Comparison of ENCODE assay signal across 8 cellular contexts in genomic region chr13:74290324-74290773, GRCh38.
A peak's percentile ranks its signal among the peaks of the same experiment; 100 is the strongest.
DNase-seq lines count a peak whose midpoint lies in the region; ATAC-seq and TF ChIP-seq lines count a peak whose summit lies in the region.

No MANE protein-coding gene starts in this region.

- TF ChIP-seq CTCF in CD14-positive monocyte (IDR thresholded peaks at IDR 0.05): no peak
- no peak for TF ChIP-seq CTCF in heart right ventricle (IDR thresholded peaks at IDR 0.05)

- H3K27ac ChIP-seq in heart right ventricle: peak overlapping the region in 7 of 10 donors; percentile 27 to 60 (median 46)

- H3K9me3 Mint-ChIP-seq in CD14-positive monocyte: peaks cover 0 to 2% (median 0%) of the 10 kb centered on the region in 7 donors
- no peaks in the 10 kb centered on the region for H3K9me3 Mint-ChIP-seq in activated naive CD8-positive, alpha-beta T cell treated with anti-CD3 and anti-CD28 coated beads for 36 hours

- no peak overlapping the region for H3K27ac Mint-ChIP-seq in CD14-positive monocyte
- H3K27ac Mint-ChIP-seq in activated naive CD8-positive, alpha-beta T cell treated with anti-CD3 and anti-CD28 coated beads for 36 hours: peak overlapping the region; percentile 72

- 20 to 30% methylated on average over 6 of the region's 6 CpGs for WGBS in heart right ventricle, 2 donors

- intact Hi-C loops in CD14-positive monocyte (cut with micrococcal nuclease) (no loop called here), heart right ventricle (cut with DNase I) (loop anchor here in 1 of 10 donors (5.0 to 10.0 kb wide), 2 partner anchors 538 to 934 kb away; no protein-coding TSS in a partner anchor)

- H3K36me3 Mint-ChIP-seq in CD14-positive monocyte: no peaks in the 10 kb centered on the region
- no peaks in the 10 kb centered on the region for H3K36me3 Mint-ChIP-seq in activated naive CD8-positive, alpha-beta T cell treated with anti-CD3 and anti-CD28 coated beads for 36 hours

- H3K9me3 ChIP-seq in heart right ventricle: no peaks in the 10 kb centered on the region

- H3K4me3 Mint-ChIP-seq in CD14-positive monocyte: peak overlapping the region in 1 of 2 donors; percentile 40
- peak overlapping the region; percentile 62 for H3K4me3 Mint-ChIP-seq in activated naive CD8-positive, alpha-beta T cell treated with anti-CD3 and anti-CD28 coated beads for 36 hours

- ATAC-seq in HG03196 (IDR thresholded peaks at IDR 0.05; ENCODE audit: unreplicated experiment) (peak; percentile 45), heart right ventricle (peak; percentile 82 to 97 (median 90))

- H3K4me3 ChIP-seq in heart right ventricle: peak overlapping the region in 7 of 10 donors; percentile 1 to 39 (median 30)

- peak; percentile 48 for DNase-seq in CD14-positive monocyte (ENCODE audit: low spot score)
- DNase-seq in GM19240 (ENCODE audit: insufficient read length, low spot score): peak; percentile 5
- DNase-seq in NCI-H748 (lab: John Stamatoyannopoulos, UW; ENCODE audit: unreplicated experiment): peak; percentile 97
- peak; percentile 57 for DNase-seq in activated naive CD8-positive, alpha-beta T cell treated with anti-CD3 and anti-CD28 coated beads for 36 hours
- DNase-seq in heart right ventricle: peak in 1 of 2 donors; percentile 55
- DNase-seq in putamen (ENCODE audit: low spot score): peak; percentile 86
- no peak for DNase-seq in ecto neural progenitor cell (ENCODE audit: low spot score)

- H3K36me3 ChIP-seq in heart right ventricle: no peaks in the 10 kb centered on the region

- peaks cover 26% of the 10 kb centered on the region for H3K4me1 Mint-ChIP-seq in CD14-positive monocyte
- peaks cover 47% of the 10 kb centered on the region for H3K4me1 Mint-ChIP-seq in activated naive CD8-positive, alpha-beta T cell treated with anti-CD3 and anti-CD28 coated beads for 36 hours

- H3K4me1 ChIP-seq in heart right ventricle: peaks cover 0 to 42% (median 22%) of the 10 kb centered on the region in 9 donors

- no peaks in the 10 kb centered on the region for H3K27me3 ChIP-seq in heart right ventricle

- peaks cover 8 to 11% (median 8%) of the 10 kb centered on the region in 3 donors for H3K27me3 Mint-ChIP-seq in CD14-positive monocyte (ENCODE audit: low read depth in 3 of 3)
- no peaks in the 10 kb centered on the region for H3K27me3 Mint-ChIP-seq in activated naive CD8-positive, alpha-beta T cell treated with anti-CD3 and anti-CD28 coated beads for 36 hours
